23 cellular contexts compared by ENCODE assay signal in genomic region chr15:72824112-72824511, GRCh38.
"Had no signal": no experiment of that assay in that cellular context is flagged by ENCODE, and none has a peak within 500 bp of the region (broad histone marks: within the 10 kb centered on the region; RNA-seq: fewer than 3 reads in every experiment).

No MANE protein-coding gene starts in this region.

- H3K4me1 ChIP-seq: left ventricle myocardium inferior, sigmoid colon, spleen, tibial nerve, uterus had no signal

- DNase-seq: hippocampal formation; kidney glomerular epithelial cell; left cardiac atrium; left ventricle myocardium inferior; mesendoderm; naive B cell; natural killer cell; ovary; right cardiac atrium; sigmoid colon; small intestine; spleen; stimulated activated CD4-positive, alpha-beta T cell treated with anti-CD3 and anti-CD28 coated beads, Interleukin-4, amount 100 ng/mL, for 24 hours; stimulated activated naive CD4-positive, alpha-beta T cell treated with Interleukin-2 at 50 U/mL for 16 hours; stimulated activated naive CD8-positive, alpha-beta T cell treated with anti-CD3 and anti-CD28 coated beads, Interleukin-15, amount 100 ng/mL, for 72 hours; substantia nigra; uterus had no signal

- H3K36me3 Mint-ChIP-seq: mesothelial cell of epicardium; naive B cell; natural killer cell; stimulated activated effector memory CD8-positive, alpha-beta T cell treated with anti-CD3 and anti-CD28 coated beads, Interleukin-12 subunit alpha, Interleukin-12 subunit beta, amount 100 ng/mL, for 72 hours; type B pancreatic cell had no signal

- H3K9me3 ChIP-seq: left ventricle myocardium inferior, ovary, sigmoid colon, spleen, tibial nerve, uterus had no signal

- H3K9me3 Mint-ChIP-seq: naive B cell; natural killer cell; stimulated activated effector memory CD8-positive, alpha-beta T cell treated with anti-CD3 and anti-CD28 coated beads, Interleukin-12 subunit alpha, Interleukin-12 subunit beta, amount 100 ng/mL, for 72 hours; stimulated activated naive CD8-positive, alpha-beta T cell treated with anti-CD3 and anti-CD28 coated beads, Interleukin-15, amount 100 ng/mL, for 72 hours had no signal

- H3K4me3 ChIP-seq: left ventricle myocardium inferior, lung, ovary, sigmoid colon, spleen, tibial nerve, uterus had no signal

- H3K27ac ChIP-seq: left ventricle myocardium inferior, ovary, sigmoid colon, spleen, tibial nerve, uterus had no signal

- H3K27me3 ChIP-seq: ovary, sigmoid colon, tibial nerve, uterus had no signal

- H3K4me3 Mint-ChIP-seq: mesothelial cell of epicardium; naive B cell; natural killer cell; stimulated activated effector memory CD8-positive, alpha-beta T cell treated with anti-CD3 and anti-CD28 coated beads, Interleukin-12 subunit alpha, Interleukin-12 subunit beta, amount 100 ng/mL, for 72 hours; stimulated activated naive CD8-positive, alpha-beta T cell treated with anti-CD3 and anti-CD28 coated beads, Interleukin-15, amount 100 ng/mL, for 72 hours had no signal

- ATAC-seq: left cardiac atrium; natural killer cell; right cardiac atrium; stimulated activated effector memory CD8-positive, alpha-beta T cell treated with anti-CD3 and anti-CD28 coated beads, Interleukin-12 subunit alpha, Interleukin-12 subunit beta, amount 100 ng/mL, for 72 hours; stimulated activated naive CD8-positive, alpha-beta T cell treated with anti-CD3 and anti-CD28 coated beads, Interleukin-15, amount 100 ng/mL, for 72 hours had no signal

- H3K27ac Mint-ChIP-seq: mesothelial cell of epicardium; naive B cell; natural killer cell; progenitor cell of endocrine pancreas; stimulated activated effector memory CD8-positive, alpha-beta T cell treated with anti-CD3 and anti-CD28 coated beads, Interleukin-12 subunit alpha, Interleukin-12 subunit beta, amount 100 ng/mL, for 72 hours; stimulated activated naive CD8-positive, alpha-beta T cell treated with anti-CD3 and anti-CD28 coated beads, Interleukin-15, amount 100 ng/mL, for 72 hours; type B pancreatic cell had no signal

- H3K36me3 ChIP-seq: left ventricle myocardium inferior, ovary, sigmoid colon, spleen, tibial nerve, uterus had no signal

- H3K4me1 Mint-ChIP-seq: natural killer cell; stimulated activated effector memory CD8-positive, alpha-beta T cell treated with anti-CD3 and anti-CD28 coated beads, Interleukin-12 subunit alpha, Interleukin-12 subunit beta, amount 100 ng/mL, for 72 hours; stimulated activated naive CD8-positive, alpha-beta T cell treated with anti-CD3 and anti-CD28 coated beads, Interleukin-15, amount 100 ng/mL, for 72 hours had no signal
